In the genomic region with DNA sequence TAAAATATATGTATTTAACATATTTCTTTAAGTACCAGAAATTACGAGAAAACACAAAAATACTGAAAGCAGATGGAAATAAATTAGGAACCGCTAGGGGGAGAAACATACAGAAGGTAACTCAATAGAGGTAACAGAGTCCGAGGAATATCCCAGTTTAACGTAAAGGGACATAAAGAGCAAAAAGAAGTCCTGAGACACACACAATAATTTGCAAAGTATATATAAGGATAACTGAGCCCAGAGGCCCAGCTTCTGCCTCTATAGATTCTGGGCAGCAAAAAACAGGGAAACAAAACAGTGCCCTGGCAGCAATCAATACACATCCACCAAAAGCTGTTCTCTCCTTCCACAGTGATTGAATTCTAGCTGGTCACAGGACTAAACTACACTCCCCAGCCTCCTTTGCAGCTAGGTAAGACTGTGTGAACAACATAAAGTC, we compare ENCODE assay signal across 9 cellular contexts. TPM values are rescaled to one million over a fixed set of nuclear protein-coding genes. Genes with fewer than 3 reads are reported as not detected.
A peak's percentile ranks its signal among the peaks of the same experiment; 100 is the strongest.
DNase-seq lines count a peak whose midpoint lies in the region; ATAC-seq and TF ChIP-seq lines count a peak whose summit lies in the region.
"Had no signal": no experiment of that assay in that cellular context is flagged by ENCODE, and none has a peak within 500 bp of the region (broad histone marks: within the 10 kb centered on the region; RNA-seq: fewer than 3 reads in every experiment).

No MANE protein-coding gene starts in this region.

- DNase-seq in RWPE1 (ENCODE audit: low spot score) (peak; percentile 36), glutamatergic neuron (no peak), retinal pigment epithelial cell (ENCODE audit: low read depth) (no peak), SW 1271 (lab: John Stamatoyannopoulos, UW) (no peak), putamen (ENCODE audit: low spot score) (no peak), gastrocnemius medialis (no peak)
- DNase-seq: effector memory CD8-positive, alpha-beta T cell had no signal

- H3K4me1 ChIP-seq in gastrocnemius medialis = no peaks in the 10 kb centered on the region

- no peaks in the 10 kb centered on the region for H3K27me3 Mint-ChIP-seq in glutamatergic neuron (ENCODE audit: unreplicated experiment)
- H3K27me3 Mint-ChIP-seq: effector memory CD8-positive, alpha-beta T cell had no signal

- H3K9me3 Mint-ChIP-seq in glutamatergic neuron (ENCODE audit: unreplicated experiment) = no peaks in the 10 kb centered on the region
- H3K9me3 Mint-ChIP-seq: effector memory CD8-positive, alpha-beta T cell had no signal

- H3K27ac ChIP-seq in RWPE1 (no peak overlapping the region), gastrocnemius medialis (no peak overlapping the region)

- POLR2A ChIA-PET in RWPE1 (lab: Yijun Ruan, JAX; ENCODE audit: low non-redundant PET) = no interaction called here

- TF ChIP-seq CTCF in GM12875 (IDR thresholded peaks at IDR 0.05; ENCODE audit: borderline replicate concordance, insufficient read depth, low read depth, low read length) (peak; percentile 17; the same call in 1 of the 2 replicates), RWPE1 (conservative IDR thresholded peaks at IDR 0.05; ENCODE audit: low read depth) (peak; percentile 40), glutamatergic neuron (IDR thresholded peaks at IDR 0.05; ENCODE audit: partially characterized antibody, unreplicated experiment) (peak; percentile 79), retinal pigment epithelial cell (conservative IDR thresholded peaks at IDR 0.05; ENCODE audit: low read depth, low read length) (peak; percentile 59), gastrocnemius medialis (IDR thresholded peaks at IDR 0.05 in 4 of 5, conservative IDR thresholded peaks at IDR 0.05 in 1 of 5) (peak in 2 of 5 experiments; percentile 3 to 34)

- H3K36me3 ChIP-seq in gastrocnemius medialis = no peaks in the 10 kb centered on the region

- intact Hi-C loops in gastrocnemius medialis (cut with DNase I; ENCODE audit: low total_unique reads) = no loop called here

- no peaks in the 10 kb centered on the region for H3K27me3 ChIP-seq in gastrocnemius medialis

- H3K4me3 Mint-ChIP-seq in glutamatergic neuron (ENCODE audit: unreplicated experiment) = peak overlapping the region; percentile 7
- H3K4me3 Mint-ChIP-seq: effector memory CD8-positive, alpha-beta T cell had no signal

- in situ Hi-C loops in gastrocnemius medialis (cut with MboI; ENCODE audit: low sequenced_read_pairs in 4 of 4) = no loop called here

- H3K4me1 Mint-ChIP-seq in glutamatergic neuron (ENCODE audit: low read depth, unreplicated experiment) = no peaks in the 10 kb centered on the region

- no peaks in the 10 kb centered on the region for H3K36me3 Mint-ChIP-seq in glutamatergic neuron (ENCODE audit: unreplicated experiment)

- H3K27ac Mint-ChIP-seq in glutamatergic neuron (ENCODE audit: unreplicated experiment) = no peak overlapping the region
- H3K27ac Mint-ChIP-seq: effector memory CD8-positive, alpha-beta T cell had no signal

- no peak for TF ChIP-seq POLR2A in gastrocnemius medialis (IDR thresholded peaks at IDR 0.05)

- no peak for ATAC-seq in HG02798 (IDR thresholded peaks at IDR 0.05; ENCODE audit: poor library complexity, unreplicated experiment)
- no peak for ATAC-seq in gastrocnemius medialis
- ATAC-seq: effector memory CD8-positive, alpha-beta T cell had no signal

- no peaks in the 10 kb centered on the region for H3K9me3 ChIP-seq in gastrocnemius medialis

- H3K4me3 ChIP-seq in GM12875 (ENCODE audit: low read depth, low read length) (no peak overlapping the region), retinal pigment epithelial cell (ENCODE audit: low read length) (peak overlapping the region; percentile 26), gastrocnemius medialis (no peak overlapping the region)

- CTCF ChIA-PET in RWPE1 (lab: Yijun Ruan, JAX) = interaction anchor here (0.6 to 2.5 kb wide), 3 partner anchors 9 to 386 kb away, joined by 3 to 8 read pairs (median 5); no protein-coding TSS in a partner anchor

RNA-seq across cellular contexts. Expression of gene TBC1D32, which starts 15.1 kb away (rescaled TPM):
- total RNA-seq in glutamatergic neuron (ENCODE audit: unreplicated experiment) = 24.2 TPM
- 1 to 10 TPM in 1 of 4 donors, under 1 TPM in 3; 0.07 to 1.2 (median 0.43) TPM for total RNA-seq in gastrocnemius medialis

Comparison
In these comparisons a context has a peak if more than half of its experiments do, and no peak if none do; other contexts are left out.
1. RNA of gene TBC1D32, which starts 15.1 kb away (total RNA-seq): 24.2 TPM in glutamatergic neuron (single experiment); 0.07 to 1.2 TPM in gastrocnemius medialis; every median in the first group is over 10 times any median in the second.